31 cellular contexts compared by ENCODE assay signal in the genomic region with DNA sequence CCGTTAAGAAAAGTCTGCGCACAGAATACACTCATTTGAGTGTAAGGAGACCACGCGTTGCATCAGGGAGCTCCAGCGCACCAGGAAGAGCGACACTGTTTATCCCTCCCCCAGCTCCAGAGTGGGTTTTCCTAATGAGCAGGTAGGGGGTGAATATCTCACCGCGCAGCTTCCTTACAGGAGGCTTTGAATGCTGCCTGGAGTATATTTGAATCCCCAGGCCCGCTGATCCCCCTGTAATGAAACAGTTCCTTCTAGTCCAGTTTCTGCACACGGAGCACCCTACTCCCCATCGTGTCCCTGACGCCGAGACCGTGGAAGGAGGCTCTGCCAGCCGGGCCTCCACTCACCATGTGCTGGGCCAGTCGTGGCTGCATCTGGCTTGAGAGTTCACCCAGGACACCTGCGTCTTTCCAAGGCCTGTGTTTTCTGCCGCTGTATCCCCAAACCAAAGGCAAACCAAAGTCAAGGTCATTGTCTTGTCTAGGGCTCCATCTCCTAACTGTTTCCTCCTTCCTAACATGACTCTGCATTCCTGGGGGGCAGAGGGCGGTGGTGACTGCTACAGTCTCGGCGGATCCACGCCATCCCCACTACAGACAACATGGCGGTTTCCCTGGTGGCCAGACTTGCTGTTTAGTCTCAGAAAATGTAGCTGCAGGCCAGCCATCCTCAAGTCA.
"Had no signal": no experiment of that assay in that cellular context is flagged by ENCODE, and none has a peak within 500 bp of the region (broad histone marks: within the 10 kb centered on the region; RNA-seq: fewer than 3 reads in every experiment).

No MANE protein-coding gene starts in this region.

- H3K4me1 ChIP-seq: breast epithelium, esophagus squamous epithelium, heart right ventricle, left lung, lower lobe of right lung, testis, transverse colon had no signal

- H3K27ac Mint-ChIP-seq: activated naive CD4-positive, alpha-beta T cell treated with anti-CD3 and anti-CD28 coated beads, Interleukin-2, amount 50 U/mL, for 24 hours; activated T-helper 2 cell treated with anti-CD3 and anti-CD28 coated beads, Interferon-gamma antibody, Interleukin-2, Interleukin-4, amounts not matched to agents 10 μg/mL and 5 μg/mL and 100 μg/mL, durations not matched to agents 14 hours and 24 hours and 36 hours; dendritic cell treated with granulocyte-macrophage colony-stimulating factor and Interleukin-4, amounts not matched to agents 40 ng/mL and 50 ng/mL, for 4 days; natural killer cell; T-helper 1 cell treated with Interleukin-12 subunit alpha and Interleukin-12 subunit beta and Interleukin-4 antibody, amounts not matched to agents 30 μg/mL and 1 μg/mL, for 36 hours had no signal

- FAIRE-seq: endometrium, islet of Langerhans, TTC549, urothelium cell line had no signal

- H3K9me3 ChIP-seq: breast epithelium, esophagus squamous epithelium, heart right ventricle, left lung, lower lobe of right lung, testis, transverse colon had no signal

- H3K27ac ChIP-seq: breast epithelium, epithelial cell of prostate, esophagus squamous epithelium, heart right ventricle, left lung, lower lobe of right lung, neural progenitor cell, testis, transverse colon, VCaP had no signal

- H3K36me3 Mint-ChIP-seq: activated naive CD4-positive, alpha-beta T cell treated with anti-CD3 and anti-CD28 coated beads, Interleukin-2, amount 50 U/mL, for 24 hours; natural killer cell; neural progenitor cell had no signal

- H3K4me1 Mint-ChIP-seq: natural killer cell had no signal

- H3K9me3 Mint-ChIP-seq: activated naive CD4-positive, alpha-beta T cell treated with anti-CD3 and anti-CD28 coated beads, Interleukin-2, amount 50 U/mL, for 24 hours; activated T-helper 2 cell treated with anti-CD3 and anti-CD28 coated beads, Interferon-gamma antibody, Interleukin-2, Interleukin-4, amounts not matched to agents 10 μg/mL and 5 μg/mL and 100 μg/mL, durations not matched to agents 14 hours and 24 hours and 36 hours; central memory CD8-positive, alpha-beta T cell; dendritic cell treated with granulocyte-macrophage colony-stimulating factor and Interleukin-4, amounts not matched to agents 40 ng/mL and 50 ng/mL, for 4 days; natural killer cell; T-helper 1 cell treated with Interleukin-12 subunit alpha and Interleukin-12 subunit beta and Interleukin-4 antibody, amounts not matched to agents 30 μg/mL and 1 μg/mL, for 36 hours had no signal

- H3K4me3 ChIP-seq: breast epithelium, esophagus squamous epithelium, heart right ventricle, left lung, lower lobe of right lung, neural progenitor cell, testis, transverse colon had no signal

- DNase-seq: activated CD4-positive, alpha-beta T cell treated with anti-CD3 and anti-CD28 coated beads for 48 hours; activated CD4-positive, alpha-beta T cell treated with anti-CD3 and anti-CD28 coated beads, Interleukin-2, amount 50 U/mL, for 48 hours; effector CD4-positive, alpha-beta T cell; esophagus squamous epithelium; foreskin melanocyte; heart right ventricle; left lung; lower lobe of right lung; mesendoderm; natural killer cell; posterior cingulate gyrus; right cardiac atrium; stimulated activated CD4-positive, alpha-beta T cell treated with anti-CD3 and anti-CD28 coated beads, Interleukin-15, amount 100 ng/mL, for 24 hours; stimulated activated naive CD8-positive, alpha-beta T cell treated with anti-CD3 and anti-CD28 coated beads, Interleukin-15, Interleukin-2, amounts not matched to agents 100 U/mL and 50 U/mL, for 24 hours; T-helper 9 cell; testis; transverse colon had no signal

- H2AFZ ChIP-seq: neural progenitor cell had no signal

- H3K27me3 Mint-ChIP-seq: dendritic cell treated with granulocyte-macrophage colony-stimulating factor and Interleukin-4, amounts not matched to agents 40 ng/mL and 50 ng/mL, for 4 days had no signal

- H3K27me3 ChIP-seq: neural progenitor cell, testis had no signal

- ATAC-seq: activated CD4-positive, CD25-positive, alpha-beta regulatory T cell treated with anti-CD3 and anti-CD28 coated beads, Interleukin-2, amount 50 U/mL, for 24 hours; heart right ventricle; left lung; lower lobe of right lung; natural killer cell; right cardiac atrium; stimulated activated naive CD8-positive, alpha-beta T cell treated with anti-CD3 and anti-CD28 coated beads, Interleukin-15, Interleukin-2, amounts not matched to agents 100 U/mL and 50 U/mL, for 24 hours had no signal

- H3K4me3 Mint-ChIP-seq: activated naive CD4-positive, alpha-beta T cell treated with anti-CD3 and anti-CD28 coated beads, Interleukin-2, amount 50 U/mL, for 24 hours; central memory CD8-positive, alpha-beta T cell; dendritic cell treated with granulocyte-macrophage colony-stimulating factor and Interleukin-4, amounts not matched to agents 40 ng/mL and 50 ng/mL, for 4 days; natural killer cell; neural progenitor cell; T-helper 1 cell treated with Interleukin-12 subunit alpha and Interleukin-12 subunit beta and Interleukin-4 antibody, amounts not matched to agents 30 μg/mL and 1 μg/mL, for 36 hours had no signal

- H3K9ac ChIP-seq: neural progenitor cell had no signal

- H3K36me3 ChIP-seq: breast epithelium, esophagus squamous epithelium, heart right ventricle, left lung, lower lobe of right lung, neural progenitor cell, transverse colon had no signal

- H3K4me2 ChIP-seq: neural progenitor cell had no signal
